Comparison of ENCODE assay signal across 8 cellular contexts in the genomic region with DNA sequence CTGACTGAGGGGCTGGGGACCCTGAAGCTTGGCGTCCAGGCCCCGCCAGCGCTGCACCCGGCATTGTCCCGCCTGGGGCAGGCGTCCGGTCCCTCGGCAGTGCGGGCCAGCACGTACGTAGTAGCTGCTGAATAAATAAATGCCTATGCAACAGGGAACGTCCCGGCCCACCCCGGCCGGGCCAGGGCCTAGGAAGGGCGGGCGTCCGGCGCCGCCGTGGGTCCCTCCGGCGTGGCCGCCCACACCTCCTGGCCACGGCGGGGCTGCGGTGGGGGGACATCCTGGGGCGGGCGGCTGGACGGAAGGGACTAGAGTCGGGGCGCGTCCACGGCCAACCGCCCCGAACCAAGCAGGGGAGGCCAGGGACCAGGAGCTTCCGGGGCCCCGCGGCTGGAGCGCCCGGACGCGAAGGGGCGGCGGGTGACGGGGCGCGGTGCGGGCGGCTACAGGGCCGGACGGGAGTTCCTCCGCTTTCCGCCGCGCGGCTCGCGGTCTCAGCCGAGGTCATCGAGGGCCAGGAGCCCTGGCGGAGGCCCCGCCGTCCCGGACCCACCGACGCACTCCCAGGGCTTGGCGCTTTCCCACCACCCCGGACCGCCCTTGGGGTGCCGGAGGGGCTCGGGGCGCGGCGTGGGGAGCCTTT. TPM values are rescaled to one million over a fixed set of nuclear protein-coding genes. Genes with fewer than 3 reads are reported as not detected.
DNase-seq lines count a peak whose midpoint lies in the region; ATAC-seq lines count a peak whose summit lies in the region.

No MANE protein-coding gene starts in this region.

- DNase-seq in activated CD4-positive, alpha-beta T cell treated with anti-CD3 and anti-CD28 coated beads for 4 hours, result peak; percentile 1
- no peak for DNase-seq in activated CD4-positive, alpha-beta T cell treated with anti-CD3 and anti-CD28 coated beads for 1 hour
- DNase-seq in activated T-cell treated with anti-CD3 and anti-CD28 coated beads, Interleukin-2, amount 50 U/mL, for 72 hours, result peak; percentile 37 to 55
- DNase-seq in fibroblast of gingiva (ENCODE audit: low read depth) (peak; percentile 55), naive B cell (peak; percentile 9), aorta (peak; percentile 78 to 90), NCI-H2227 treated with DMSO at 0.1 percent for 48 hours (lab: John Stamatoyannopoulos, UW) (no peak)

- peaks cover 5% of the 10 kb centered on the region for H3K4me1 Mint-ChIP-seq in activated T-cell treated with anti-CD3 and anti-CD28 coated beads, Interleukin-2, amount 50 U/mL, for 72 hours (ENCODE audit: low read depth)
- peaks cover 0 to 12% (median 5%) of the 10 kb centered on the region in 3 donors for H3K4me1 Mint-ChIP-seq in naive B cell

- H3K27me3 Mint-ChIP-seq in activated T-cell treated with anti-CD3 and anti-CD28 coated beads, Interleukin-2, amount 50 U/mL, for 72 hours (ENCODE audit: low read depth), result peaks cover 43% of the 10 kb centered on the region
- peaks cover 35 to 44% (median 40%) of the 10 kb centered on the region in 3 donors for H3K27me3 Mint-ChIP-seq in naive B cell

- H3K27ac ChIP-seq in aorta (ENCODE audit: low read depth in 1 of 2, low read length in 2 of 2), result peak overlapping the region; percentile 95 to 96

- no peaks in the 10 kb centered on the region for H3K9me3 ChIP-seq in aorta (ENCODE audit: control insufficient read depth, low read length)

- peaks cover 0 to 1% of the 10 kb centered on the region in 2 donors for H3K4me1 ChIP-seq in aorta (ENCODE audit: control insufficient read depth in 1 of 2, insufficient read depth in 2 of 2, low read length in 2 of 2)

- intact Hi-C loops in aorta (cut with DNase I), result loop anchor here in 1 of 2 donors (10.0 kb wide), 2 partner anchors 347 to 407 kb away; a partner anchor contains a TSS

- H3K9me3 Mint-ChIP-seq in activated T-cell treated with anti-CD3 and anti-CD28 coated beads, Interleukin-2, amount 50 U/mL, for 72 hours, result no peaks in the 10 kb centered on the region
- peaks cover 0 to 2% (median 0%) of the 10 kb centered on the region in 7 donors for H3K9me3 Mint-ChIP-seq in naive B cell

- no peaks in the 10 kb centered on the region for H3K36me3 Mint-ChIP-seq in activated T-cell treated with anti-CD3 and anti-CD28 coated beads, Interleukin-2, amount 50 U/mL, for 72 hours (ENCODE audit: insufficient read depth in 2 of 2)
- no peaks in the 10 kb centered on the region for H3K36me3 Mint-ChIP-seq in naive B cell

- peak overlapping the region; percentile 69 to 71 for H3K4me3 Mint-ChIP-seq in activated T-cell treated with anti-CD3 and anti-CD28 coated beads, Interleukin-2, amount 50 U/mL, for 72 hours
- H3K4me3 Mint-ChIP-seq in naive B cell, result peak overlapping the region; percentile 67 to 87 (median 76)

- peak; percentile 27 for ATAC-seq in HG03521 (IDR thresholded peaks at IDR 0.05; ENCODE audit: unreplicated experiment)
- ATAC-seq in activated T-cell treated with anti-CD3 and anti-CD28 coated beads, Interleukin-2, amount 50 U/mL, for 72 hours (replicated peaks in 1 of 2), result peak; percentile 47 to 64
- peak; percentile 24 to 40 for ATAC-seq in naive B cell (ENCODE audit: low read depth in 2 of 2)
- peak; percentile 83 for ATAC-seq in aorta (ENCODE audit: low FRiP score)

- no peaks in the 10 kb centered on the region for H3K27me3 ChIP-seq in aorta (ENCODE audit: control insufficient read depth in 1 of 2, insufficient read depth in 2 of 2, low read length in 1 of 2)

- WGBS in aorta, 2 donors, result 0% methylated on average over 61 to 75 of the region's 75 CpGs

- H3K4me3 ChIP-seq in aorta (ENCODE audit: low read length in 2 of 2), result peak overlapping the region; percentile 79 to 96

- H3K27ac Mint-ChIP-seq in activated T-cell treated with anti-CD3 and anti-CD28 coated beads, Interleukin-2, amount 50 U/mL, for 72 hours, result no peak overlapping the region
- peak overlapping the region in 1 of 6 donors; percentile 30 for H3K27ac Mint-ChIP-seq in naive B cell

- H3K36me3 ChIP-seq in aorta (ENCODE audit: control insufficient read depth in 1 of 2, insufficient read depth in 2 of 2, low read length in 1 of 2), result no peaks in the 10 kb centered on the region

RNA-seq across cellular contexts. Expression of a gene that starts 0.9 kb away (rescaled TPM):
- 1 to 10 TPM; 3.6 to 3.7 TPM for total RNA-seq in activated T-cell treated with anti-CD3 and anti-CD28 coated beads, Interleukin-2, amount 50 U/mL, for 72 hours
- polyA plus RNA-seq in naive B cell (ENCODE audit: low read depth in 6 of 6) (under 1 TPM in 5 of 6 donors, not detected in 1; 0.07 to 0.88 (median 0.22) TPM), aorta (1 to 10 TPM; 7.1 TPM)
- total RNA-seq in aorta, result 10 to 100 TPM; 42.8 to 50.3 TPM

Comparison
In these comparisons a context has a peak if more than half of its experiments do, and no peak if none do; other contexts are left out.
1. DNase-seq: peak in activated CD4-positive, alpha-beta T cell treated with anti-CD3 and anti-CD28 coated beads for 4 hours (2 of 2), activated T-cell treated with anti-CD3 and anti-CD28 coated beads, Interleukin-2, amount 50 U/mL, for 72 hours (2 of 2), fibroblast of gingiva (single experiment), naive B cell (single experiment) and aorta (2 of 2); none in activated CD4-positive, alpha-beta T cell treated with anti-CD3 and anti-CD28 coated beads for 1 hour (single experiment) and NCI-H2227 treated with DMSO at 0.1 percent for 48 hours (single experiment).
2. ATAC-seq: peak in every context shown above with its lines; median percentile 83 in aorta; 56 in activated T-cell treated with anti-CD3 and anti-CD28 coated beads, Interleukin-2, amount 50 U/mL, for 72 hours; 32 in naive B cell; 27 in HG03521.
3. RNA of a gene that starts 0.9 kb away (total RNA-seq): 42.8 to 50.3 TPM in aorta; 3.6 to 3.7 TPM in activated T-cell treated with anti-CD3 and anti-CD28 coated beads, Interleukin-2, amount 50 U/mL, for 72 hours; every median in the first group is over 4 times any median in the second.